Comparison of ENCODE assay signal across 21 cellular contexts in the genomic region with DNA sequence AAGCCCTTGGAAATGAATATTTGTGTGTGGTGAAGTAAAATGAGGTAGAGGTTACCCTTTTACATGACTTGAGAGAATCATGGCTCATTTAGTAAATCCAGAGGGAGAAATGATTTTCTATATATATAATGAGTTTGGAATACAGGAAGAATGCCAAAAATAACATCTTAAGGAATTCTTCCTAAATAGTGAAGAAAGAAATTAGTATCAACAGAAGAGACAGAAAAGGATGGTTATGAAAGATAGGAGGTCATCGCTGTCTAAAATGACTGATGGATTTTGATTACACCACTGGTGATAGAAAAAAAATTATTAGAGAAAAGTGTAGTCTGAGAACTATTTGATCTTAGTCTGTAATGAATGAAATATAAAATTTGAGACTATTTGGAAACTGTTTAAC.
"Had no signal": no experiment of that assay in that cellular context is flagged by ENCODE, and none has a peak within 500 bp of the region (broad histone marks: within the 10 kb centered on the region; RNA-seq: fewer than 3 reads in every experiment).

No MANE protein-coding gene starts in this region.

- H3K27ac Mint-ChIP-seq: activated CD4-positive, alpha-beta T cell treated with anti-CD3 and anti-CD28 coated beads, Interleukin-2, amount 10 ng/mL, durations not matched to agents 7 days and 5 days; activated CD8-positive, alpha-beta T cell treated with anti-CD3 and anti-CD28 coated beads, Interleukin-2, amount 10 ng/mL, durations not matched to agents 7 days and 5 days; activated naive CD4-positive, alpha-beta T cell treated with anti-CD3 and anti-CD28 coated beads, Interleukin-2, amount 10 ng/mL, durations not matched to agents 7 days and 5 days; activated naive CD8-positive, alpha-beta T cell treated with anti-CD3 and anti-CD28 coated beads, Interleukin-2, amount 50 U/mL, for 24 hours; activated T-cell treated with anti-CD3 and anti-CD28 coated beads, Interleukin-2, amount 50 U/mL, for 24 hours; T-helper 1 cell treated with Interleukin-12 subunit alpha and Interleukin-12 subunit beta and Interleukin-4 antibody, amounts not matched to agents 30 μg/mL and 1 μg/mL, for 36 hours had no signal

- H3K27me3 Mint-ChIP-seq: activated CD4-positive, alpha-beta T cell treated with anti-CD3 and anti-CD28 coated beads, Interleukin-2, amount 10 ng/mL, durations not matched to agents 7 days and 5 days; activated naive CD4-positive, alpha-beta T cell treated with anti-CD3 and anti-CD28 coated beads, Interleukin-2, amount 10 ng/mL, durations not matched to agents 7 days and 5 days; activated naive CD8-positive, alpha-beta T cell treated with anti-CD3 and anti-CD28 coated beads, Interleukin-2, amount 50 U/mL, for 24 hours; activated T-cell treated with anti-CD3 and anti-CD28 coated beads, Interleukin-2, amount 50 U/mL, for 24 hours; memory B cell; naive B cell had no signal

- H3K9me3 ChIP-seq: ascending aorta, breast epithelium, mucosa of descending colon, pancreas, right lobe of liver, thyroid gland had no signal

- H3K36me3 ChIP-seq: ascending aorta, breast epithelium, pancreas, right lobe of liver, thyroid gland had no signal

- ATAC-seq: activated CD4-positive, CD25-positive, alpha-beta regulatory T cell treated with anti-CD3 and anti-CD28 coated beads, Interleukin-2, amount 50 U/mL, for 24 hours; activated CD8-positive, alpha-beta T cell treated with anti-CD3 and anti-CD28 coated beads, Interleukin-2, amount 10 ng/mL, durations not matched to agents 7 days and 5 days; activated naive CD8-positive, alpha-beta T cell treated with anti-CD3 and anti-CD28 coated beads, Interleukin-2, amount 50 U/mL, for 24 hours; mucosa of descending colon had no signal

- H3K9me3 Mint-ChIP-seq: activated CD4-positive, alpha-beta T cell treated with anti-CD3 and anti-CD28 coated beads, Interleukin-2, amount 10 ng/mL, durations not matched to agents 7 days and 5 days; activated naive CD4-positive, alpha-beta T cell treated with anti-CD3 and anti-CD28 coated beads, Interleukin-2, amount 10 ng/mL, durations not matched to agents 7 days and 5 days; activated T-cell treated with anti-CD3 and anti-CD28 coated beads, Interleukin-2, amount 50 U/mL, for 24 hours; memory B cell; naive B cell; T-helper 1 cell treated with Interleukin-12 subunit alpha and Interleukin-12 subunit beta and Interleukin-4 antibody, amounts not matched to agents 30 μg/mL and 1 μg/mL, for 36 hours had no signal

- H3K4me1 Mint-ChIP-seq: memory B cell had no signal

- H3K4me3 Mint-ChIP-seq: activated CD4-positive, alpha-beta T cell treated with anti-CD3 and anti-CD28 coated beads, Interleukin-2, amount 10 ng/mL, durations not matched to agents 7 days and 5 days; activated CD8-positive, alpha-beta T cell treated with anti-CD3 and anti-CD28 coated beads, Interleukin-2, amount 10 ng/mL, durations not matched to agents 7 days and 5 days; activated naive CD4-positive, alpha-beta T cell treated with anti-CD3 and anti-CD28 coated beads, Interleukin-2, amount 10 ng/mL, durations not matched to agents 7 days and 5 days; activated naive CD8-positive, alpha-beta T cell treated with anti-CD3 and anti-CD28 coated beads, Interleukin-2, amount 50 U/mL, for 24 hours; activated T-cell treated with anti-CD3 and anti-CD28 coated beads, Interleukin-2, amount 50 U/mL, for 24 hours; memory B cell; naive B cell; T-helper 1 cell treated with Interleukin-12 subunit alpha and Interleukin-12 subunit beta and Interleukin-4 antibody, amounts not matched to agents 30 μg/mL and 1 μg/mL, for 36 hours had no signal

- H3K4me3 ChIP-seq: ascending aorta, breast epithelium, mucosa of descending colon, pancreas, right lobe of liver, smooth muscle cell, thyroid gland had no signal

- H3K27me3 ChIP-seq: ascending aorta, breast epithelium, pancreas, right lobe of liver, thyroid gland had no signal

- H3K27ac ChIP-seq: ascending aorta, breast epithelium, pancreas, right lobe of liver had no signal

- DNase-seq: activated CD4-positive, alpha-beta T cell treated with anti-CD3 and anti-CD28 coated beads, Interleukin-2, amount 10 ng/mL, durations not matched to agents 7 days and 5 days; activated CD8-positive, alpha-beta T cell treated with anti-CD3 and anti-CD28 coated beads, Interleukin-2, amount 10 ng/mL, durations not matched to agents 7 days and 5 days; activated effector memory CD4-positive, alpha-beta T cell treated with Interleukin-2 at 50 U/mL for 16 hours; activated naive CD4-positive, alpha-beta T cell treated with anti-CD3 and anti-CD28 coated beads, Interleukin-2, amount 10 ng/mL, durations not matched to agents 7 days and 5 days; activated naive CD8-positive, alpha-beta T cell treated with anti-CD3 and anti-CD28 coated beads, Interleukin-2, amount 50 U/mL, for 24 hours; activated T-cell treated with anti-CD3 and anti-CD28 coated beads, Interleukin-2, amount 50 U/mL, for 24 hours; cerebellar nuclear complex; effector CD4-positive, alpha-beta T cell; mucosa of descending colon; naive B cell; pancreas; right lobe of liver; stimulated activated CD4-positive, alpha-beta T cell treated with anti-CD3 and anti-CD28 coated beads, Interleukin-4, amount 100 ng/mL, for 4 hours; stimulated activated naive CD4-positive, alpha-beta T cell treated with Interleukin-2 at 50 U/mL for 16 hours; thyroid gland had no signal

- H3K4me1 ChIP-seq: ascending aorta, breast epithelium, right lobe of liver had no signal
